16 cellular contexts compared by ENCODE assay signal in genomic region chr12:114936148-114937099, GRCh38.
A peak's percentile ranks its signal among the peaks of the same experiment; 100 is the strongest.
DNase-seq lines count a peak whose midpoint lies in the region; ATAC-seq, FAIRE-seq and TF ChIP-seq lines count a peak whose summit lies in the region.
"Had no signal": no experiment of that assay in that cellular context is flagged by ENCODE, and none has a peak within 500 bp of the region (broad histone marks: within the 10 kb centered on the region; RNA-seq: fewer than 3 reads in every experiment).

No MANE protein-coding gene starts in this region.

- TF ChIP-seq CTCF in K562 (IDR thresholded peaks at IDR 0.05 in 2 of 3, conservative IDR thresholded peaks at IDR 0.05 in 1 of 3; ENCODE audit: insufficient read depth in 2 of 3, low read depth in 1 of 3, low read length in 3 of 3), result no peak

- no peaks in the 10 kb centered on the region for H3K9me1 ChIP-seq in K562 (ENCODE audit: control insufficient read depth, insufficient read depth, low read length)

- FAIRE-seq in K562 (lab: Jason Lieb, UNC), result no peak
- FAIRE-seq: frontal cortex had no signal

- WGBS in K562 (ENCODE audit: insufficient coverage, low coverage, missing lambda C conversion rate), result 8% methylated on average over 11 of the region's 11 CpGs

- in situ Hi-C loops in K562 (cut with MboI), result no loop called here

- H3K9ac ChIP-seq in K562 (ENCODE audit: insufficient read depth in 1 of 2, low read depth in 2 of 2, low read length in 2 of 2), result no peak overlapping the region

- H3K9me3 ChIP-seq in K562 (replicated peaks; ENCODE audit: control insufficient read depth, insufficient read depth, low read depth, low read length), result no peaks in the 10 kb centered on the region

- H3K79me2 ChIP-seq in K562 (ENCODE audit: control insufficient read depth, insufficient read depth, low read length), result no peaks in the 10 kb centered on the region

- H3K4me1 ChIP-seq in K562 (replicated peaks in 1 of 2; ENCODE audit: control insufficient read depth in 2 of 2, insufficient read depth in 2 of 2, low read length in 2 of 2), result no peaks in the 10 kb centered on the region

- intact Hi-C loops in K562 (cut with micrococcal nuclease) (no loop called here), Right ventricle myocardium inferior (cut with DNase I) (no loop called here)

- CTCF ChIA-PET in K562 (lab: Yijun Ruan, JAX; ENCODE audit: low intra/inter-chr PET ratio), result no interaction called here

- TF ChIP-seq EP300 in K562 (IDR thresholded peaks at IDR 0.05; ENCODE audit: low read length), result no peak

- no peaks in the 10 kb centered on the region for H3K36me3 ChIP-seq in K562 (ENCODE audit: control insufficient read depth, insufficient read depth, low read length)

- H4K20me1 ChIP-seq in K562 (replicated peaks; ENCODE audit: control insufficient read depth, insufficient read depth, low read length), result no peaks in the 10 kb centered on the region

- DNase-seq in DMS79 (lab: John Stamatoyannopoulos, UW), result peak; percentile 97
- DNase-seq in LHCN-M2 (ENCODE audit: low read depth), result peak; percentile 70
- DNase-seq in K562 (ENCODE audit: extremely low read depth in 1 of 4, low spot score in 3 of 4), result no peak
- DNase-seq in kidney tubule cell (ENCODE audit: low spot score), result peak; percentile 63
- no peak for DNase-seq in NCI-H774 (lab: John Stamatoyannopoulos, UW)
- no peak for DNase-seq in Right ventricle myocardium inferior (ENCODE audit: missing footprints)
- DNase-seq: activated CD8-positive, alpha-beta memory T cell treated with anti-CD3 and anti-CD28 coated beads for 24 hours; AML-193; aorta; DMS 273 treated with DMSO at 0.1 percent for 48 hours; MM.1S; NCI-H1930 had no signal

- ATAC-seq in K562, result no peak
- ATAC-seq in GM21723 (IDR thresholded peaks at IDR 0.05; ENCODE audit: unreplicated experiment), result no peak
- ATAC-seq in Right ventricle myocardium inferior, result no peak
- ATAC-seq in GM21447 (IDR thresholded peaks at IDR 0.05; ENCODE audit: unreplicated experiment), result no peak

- no peaks in the 10 kb centered on the region for H3K27me3 ChIP-seq in K562 (ENCODE audit: control insufficient read depth in 2 of 2, insufficient read depth in 2 of 2, low read length in 2 of 2)

- no peak for TF ChIP-seq RAD21 in K562 (CRISPR knock-in tag; conservative IDR thresholded peaks at IDR 0.05 in 1 of 2, IDR thresholded peaks at IDR 0.05 in 1 of 2)

- no peak overlapping the region for H3K4me3 ChIP-seq in K562

- H3K4me2 ChIP-seq in K562 (ENCODE audit: insufficient read depth, low read length), result no peak overlapping the region

- BruUV-seq in K562 (replicated peaks; lab: Mats Ljungman, UMichigan), result no TSS peak

- no peak for TF ChIP-seq POLR2A in K562 (conservative IDR thresholded peaks at IDR 0.05)

- no peak overlapping the region for H3K27ac ChIP-seq in K562 (ENCODE audit: extremely low read depth, low read depth, low read length)
- H3K27ac ChIP-seq: VCaP had no signal

- no peak overlapping the region for H2AFZ ChIP-seq in K562 (ENCODE audit: low read depth, low read length)

- POLR2A ChIA-PET in K562 (lab: Yijun Ruan, JAX), result no interaction called here

TF ChIP-seq in K562, 482 proteins besides CTCF, POLR2A, EP300 and RAD21 (continues in another document):
- TF ChIP-seq MEF2A (IDR thresholded peaks at IDR 0.05; ENCODE audit: control insufficient read depth, low read depth, low read length) (no peak), ZNF134 (CRISPR knock-in tag; conservative IDR thresholded peaks at IDR 0.05) (no peak), NCOA2 (IDR thresholded peaks at IDR 0.05; ENCODE audit: partially characterized antibody in 2 of 2) (no peak), ASH1L (IDR thresholded peaks at IDR 0.05; ENCODE audit: borderline replicate concordance, low read depth, partially characterized antibody) (no peak), RBM39 (optimal IDR thresholded peaks at IDR 0.05; ENCODE audit: low read depth, low read length) (no peak), TEAD1 (CRISPR knock-in tag; IDR thresholded peaks at IDR 0.05) (no peak), SMARCB1 (IDR thresholded peaks at IDR 0.05; ENCODE audit: insufficient read length, low read depth) (no peak), BACH1 (tag; IDR thresholded peaks at IDR 0.05) (peak; percentile 30; the same call in 1 of the 2 replicates), NR2C2 (CRISPR knock-in tag; IDR thresholded peaks at IDR 0.05) (no peak), NR2C2 (tag; IDR thresholded peaks at IDR 0.05) (no peak), FOXP1 (CRISPR knock-in tag; IDR thresholded peaks at IDR 0.05) (no peak), KAT2B (IDR thresholded peaks at IDR 0.05; ENCODE audit: low read depth, low read length) (no peak), TEAD2 (tag; IDR thresholded peaks at IDR 0.05) (no peak), PHTF2 (CRISPR knock-in tag; IDR thresholded peaks at IDR 0.05) (no peak), ZNF395 (CRISPR knock-in tag; IDR thresholded peaks at IDR 0.05) (peak; percentile 60; the same call in 1 of the 2 replicates), GABPA (tag; conservative IDR thresholded peaks at IDR 0.05; ENCODE audit: low read depth) (peak; percentile 54; the same call in 1 of the 2 replicates), MAFG (tag; conservative IDR thresholded peaks at IDR 0.05) (peak; percentile 55), TRIM24 (IDR thresholded peaks at IDR 0.05) (no peak), MTA3 (IDR thresholded peaks at IDR 0.05; ENCODE audit: borderline replicate concordance) (no peak), SAFB (IDR thresholded peaks at IDR 0.05; ENCODE audit: borderline replicate concordance, low read depth, low read length) (no peak), MEF2D (tag; conservative IDR thresholded peaks at IDR 0.05; ENCODE audit: low read depth) (no peak), RNF2 (IDR thresholded peaks at IDR 0.05) (no peak), ZNF551 (CRISPR knock-in tag; IDR thresholded peaks at IDR 0.05) (no peak), NONO (IDR thresholded peaks at IDR 0.05; ENCODE audit: low read depth in 2 of 2, low read length in 1 of 2) (no peak), WHSC1 (IDR thresholded peaks at IDR 0.05; ENCODE audit: low read length) (no peak), ATF3 (IDR thresholded peaks at IDR 0.05) (peak; percentile 47; the same call in 1 of the 2 replicates), ATF3 (CRISPR knock-in tag; conservative IDR thresholded peaks at IDR 0.05) (no peak), MCM7 (IDR thresholded peaks at IDR 0.05) (no peak), TBP (optimal IDR thresholded peaks at IDR 0.05; ENCODE audit: low read depth, low read length) (no peak), RBBP5 (IDR thresholded peaks at IDR 0.05; ENCODE audit: borderline replicate concordance, insufficient read depth, low read length, poor library complexity, severe bottlenecking) (no peak), CCNT2 (IDR thresholded peaks at IDR 0.05; ENCODE audit: borderline replicate concordance, extremely low read depth, insufficient read length, low read depth, low read length) (no peak), CGGBP1 (CRISPR knock-in tag; IDR thresholded peaks at IDR 0.05) (no peak), MAZ (CRISPR knock-in tag; conservative IDR thresholded peaks at IDR 0.05 in 1 of 2, IDR thresholded peaks at IDR 0.05 in 1 of 2) (no peak; a peak in 1 of 4 replicates), U2AF1 (optimal IDR thresholded peaks at IDR 0.05; ENCODE audit: low read depth, low read length) (no peak), ZNF436 (CRISPR knock-in tag; IDR thresholded peaks at IDR 0.05) (no peak), STAT6 (CRISPR knock-in tag; IDR thresholded peaks at IDR 0.05) (no peak)

Comparison
In these comparisons a context has a peak if more than half of its experiments do, and no peak if none do; other contexts are left out.
1. DNase-seq: peak in DMS79 (single experiment), LHCN-M2 (single experiment) and kidney tubule cell (single experiment); none in K562 (0 of 4), NCI-H774 (single experiment) and Right ventricle myocardium inferior (single experiment).